Comparison of ENCODE assay signal across 19 cellular contexts in genomic region chr11:13317293-13318080, GRCh38. TPM values are rescaled to one million over a fixed set of nuclear protein-coding genes. Genes with fewer than 3 reads are reported as not detected.
DNase-seq lines count a peak whose midpoint lies in the region; ATAC-seq, FAIRE-seq and TF ChIP-seq lines count a peak whose summit lies in the region.
"Had no signal": no experiment of that assay in that cellular context is flagged by ENCODE, and none has a peak within 500 bp of the region (broad histone marks: within the 10 kb centered on the region; RNA-seq: fewer than 3 reads in every experiment).

No MANE protein-coding gene starts in this region.

- peaks cover 19% of the 10 kb centered on the region; the same call in 1 of the 2 replicates for H3K4me1 ChIP-seq in HepG2 (ENCODE audit: insufficient read depth, low read length)
- H3K4me1 ChIP-seq: HAP-1 had no signal

- intact Hi-C loops in HepG2 (cut with micrococcal nuclease; ENCODE audit: unreplicated experiment) = no loop called here

- no peak overlapping the region for H3K27ac ChIP-seq in HepG2 (ENCODE audit: extremely low read length, insufficient read depth, low read length)
- H3K27ac ChIP-seq: epithelial cell of prostate, lower lobe of right lung had no signal

- H3K4me3 Mint-ChIP-seq in stimulated activated naive CD8-positive, alpha-beta T cell treated with anti-CD3 and anti-CD28 coated beads, Interleukin-15, amount 100 ng/mL, for 72 hours = no peak overlapping the region
- H3K4me3 Mint-ChIP-seq in activated T-helper 17 cell treated with anti-CD3 and anti-CD28 coated beads, Interleukin-2, amount 50 U/mL, for 72 hours = peak overlapping the region; percentile 69
- H3K4me3 Mint-ChIP-seq: dendritic cell treated with granulocyte-macrophage colony-stimulating factor and Interleukin-4, amounts not matched to agents 40 ng/mL and 50 ng/mL, for 4 days had no signal

- no peaks in the 10 kb centered on the region for H3K36me3 ChIP-seq in HepG2 (replicated peaks in 1 of 2; ENCODE audit: control insufficient read depth in 1 of 2, insufficient read depth in 2 of 2, low read length in 2 of 2)
- H3K36me3 ChIP-seq: HAP-1, lower lobe of right lung had no signal

- no peak for TF ChIP-seq CTCF in HepG2 (CRISPR knock-in tag; IDR thresholded peaks at IDR 0.05)

- H4K20me1 ChIP-seq in HepG2 (ENCODE audit: insufficient read depth, low read length) = no peaks in the 10 kb centered on the region

- H3K79me2 ChIP-seq in HepG2 (ENCODE audit: insufficient read depth, low read length) = no peaks in the 10 kb centered on the region

- CTCF ChIA-PET in HepG2 (lab: Yijun Ruan, JAX; ENCODE audit: low intra/inter-chr PET ratio, low total read pairs) = no interaction called here

- H3K4me1 Mint-ChIP-seq in stimulated activated naive CD8-positive, alpha-beta T cell treated with anti-CD3 and anti-CD28 coated beads, Interleukin-15, amount 100 ng/mL, for 72 hours = peaks cover 87% of the 10 kb centered on the region
- H3K4me1 Mint-ChIP-seq in activated T-helper 17 cell treated with anti-CD3 and anti-CD28 coated beads, Interleukin-2, amount 50 U/mL, for 72 hours = peaks cover 73% of the 10 kb centered on the region

- no peak overlapping the region for H3K4me2 ChIP-seq in HepG2 (ENCODE audit: low read depth, low read length)

- peak overlapping the region; percentile 14 to 30 for H3K27ac Mint-ChIP-seq in stimulated activated naive CD8-positive, alpha-beta T cell treated with anti-CD3 and anti-CD28 coated beads, Interleukin-15, amount 100 ng/mL, for 72 hours
- peak overlapping the region; percentile 61 for H3K27ac Mint-ChIP-seq in activated T-helper 17 cell treated with anti-CD3 and anti-CD28 coated beads, Interleukin-2, amount 50 U/mL, for 72 hours

- H3K36me3 Mint-ChIP-seq in activated T-helper 17 cell treated with anti-CD3 and anti-CD28 coated beads, Interleukin-2, amount 50 U/mL, for 72 hours (ENCODE audit: low read depth) = peaks cover 19% of the 10 kb centered on the region

- no peak for FAIRE-seq in HepG2 (lab: Jason Lieb, UNC)
- FAIRE-seq: bronchial epithelial cell, frontal cortex, keratinocyte had no signal

- no peaks in the 10 kb centered on the region for H3K9me3 Mint-ChIP-seq in stimulated activated naive CD8-positive, alpha-beta T cell treated with anti-CD3 and anti-CD28 coated beads, Interleukin-15, amount 100 ng/mL, for 72 hours
- no peaks in the 10 kb centered on the region for H3K9me3 Mint-ChIP-seq in activated T-helper 17 cell treated with anti-CD3 and anti-CD28 coated beads, Interleukin-2, amount 50 U/mL, for 72 hours
- H3K9me3 Mint-ChIP-seq: dendritic cell treated with granulocyte-macrophage colony-stimulating factor and Interleukin-4, amounts not matched to agents 40 ng/mL and 50 ng/mL, for 4 days had no signal

- no peak for ATAC-seq in stimulated activated naive CD8-positive, alpha-beta T cell treated with anti-CD3 and anti-CD28 coated beads, Interleukin-15, amount 100 ng/mL, for 72 hours
- ATAC-seq in stimulated activated naive CD8-positive, alpha-beta T cell treated with anti-CD3 and anti-CD28 coated beads, Interleukin-15, Interleukin-2, amounts not matched to agents 100 U/mL and 50 U/mL, for 24 hours = no peak
- ATAC-seq in activated T-helper 17 cell treated with anti-CD3 and anti-CD28 coated beads, Interleukin-2, amount 50 U/mL, for 72 hours (replicated peaks) = no peak
- no peak for ATAC-seq in HepG2
- no peak for ATAC-seq in HG03139 (IDR thresholded peaks at IDR 0.05; ENCODE audit: unreplicated experiment)
- ATAC-seq in GM21526 (IDR thresholded peaks at IDR 0.05; ENCODE audit: low FRiP score, unreplicated experiment) = no peak

- TF ChIP-seq RAD21 in HepG2 (CRISPR knock-in tag; IDR thresholded peaks at IDR 0.05) = no peak

- POLR2A ChIA-PET in HepG2 (lab: Yijun Ruan, JAX) = no interaction called here

- H3K4me3 ChIP-seq in HepG2 (replicated peaks in 1 of 3; ENCODE audit: insufficient read depth in 1 of 3, low read depth in 2 of 3, low read length in 3 of 3) = no peak overlapping the region
- H3K4me3 ChIP-seq: HAP-1, lower lobe of right lung, spleen had no signal

- no peaks in the 10 kb centered on the region for H3K27me3 Mint-ChIP-seq in stimulated activated naive CD8-positive, alpha-beta T cell treated with anti-CD3 and anti-CD28 coated beads, Interleukin-15, amount 100 ng/mL, for 72 hours
- no peaks in the 10 kb centered on the region for H3K27me3 Mint-ChIP-seq in activated T-helper 17 cell treated with anti-CD3 and anti-CD28 coated beads, Interleukin-2, amount 50 U/mL, for 72 hours
- H3K27me3 Mint-ChIP-seq: dendritic cell treated with granulocyte-macrophage colony-stimulating factor and Interleukin-4, amounts not matched to agents 40 ng/mL and 50 ng/mL, for 4 days had no signal

- TF ChIP-seq EP300 in HepG2 (IDR thresholded peaks at IDR 0.05; ENCODE audit: low read depth in 2 of 2, low read length in 2 of 2) = no peak
- no peak for TF ChIP-seq EP300 in HepG2 (CRISPR knock-in tag; IDR thresholded peaks at IDR 0.05; ENCODE audit: borderline replicate concordance)

- 58% methylated on average over 4 of the region's 4 CpGs for WGBS in HepG2 (ENCODE audit: low lambda C conversion rate)

- TF ChIP-seq POLR2A in HepG2 (IDR thresholded peaks at IDR 0.05; ENCODE audit: insufficient read depth in 1 of 2, low read depth in 2 of 2, low read length in 2 of 2) = no peak

- in situ Hi-C loops in HepG2 (cut with HindIII; ENCODE audit: extremely low pct_ligation_motif_present, low pct_unique_long_range_greater_than_20kb) = no loop called here

- no TSS peak for BruUV-seq in HepG2 (replicated peaks; lab: Mats Ljungman, UMichigan)

- no peak overlapping the region for H2AFZ ChIP-seq in HepG2 (ENCODE audit: low read length)

- no peak overlapping the region for H3K9ac ChIP-seq in HepG2 (ENCODE audit: insufficient read depth, low read depth, low read length)

- no peak for DNase-seq in stimulated activated naive CD8-positive, alpha-beta T cell treated with anti-CD3 and anti-CD28 coated beads, Interleukin-15, amount 100 ng/mL, for 72 hours
- DNase-seq in stimulated activated naive CD8-positive, alpha-beta T cell treated with anti-CD3 and anti-CD28 coated beads, Interleukin-15, Interleukin-2, amounts not matched to agents 100 U/mL and 50 U/mL, for 24 hours = no peak
- no peak for DNase-seq in HepG2 (ENCODE audit: low spot score)
- DNase-seq in NCI-H2196 treated with DMSO at 0.1 percent for 48 hours (lab: John Stamatoyannopoulos, UW; ENCODE audit: unreplicated experiment) = no peak
- no peak for DNase-seq in cerebellar nuclear complex (lab: John Stamatoyannopoulos, UW)
- DNase-seq: activated effector memory CD4-positive, alpha-beta T cell treated with Interleukin-2 at 50 U/mL for 16 hours; lower lobe of right lung; NCI-H1105; NCI-H526; spleen had no signal

- H3K27me3 ChIP-seq in HepG2 (ENCODE audit: control insufficient read depth in 1 of 2, insufficient read depth in 2 of 2, low read length in 2 of 2) = no peaks in the 10 kb centered on the region; a peak in 1 of 5 replicates
- H3K27me3 ChIP-seq: spleen had no signal

- H3K9me3 ChIP-seq in HepG2 (ENCODE audit: low read length) = no peaks in the 10 kb centered on the region
- H3K9me3 ChIP-seq: HAP-1, lower lobe of right lung, spleen had no signal

TF ChIP-seq in HepG2, 621 proteins besides CTCF, POLR2A, EP300 and RAD21 (continues in another document):
- no peak for TF ChIP-seq RNF2 (conservative IDR thresholded peaks at IDR 0.05; ENCODE audit: low read depth)
- TF ChIP-seq SOX5 (CRISPR knock-in tag; IDR thresholded peaks at IDR 0.05; ENCODE audit: borderline replicate concordance) = peak; percentile 30; the same call in 1 of the 2 replicates

RNA-seq across cellular contexts. Expression of gene BMAL1, which starts 39.9 kb away (rescaled TPM):
- total RNA-seq in activated T-helper 17 cell treated with anti-CD3 and anti-CD28 coated beads, Interleukin-2, amount 50 U/mL, for 72 hours = 10 to 100 TPM; 41.6 to 44.7 TPM
- 4.8 and 5.0 TPM in 2 replicates for total RNA-seq in HepG2 (2016; rRNA removed; fragmentation: Illumina TruSeq; extraction: Trizol)
- total RNA-seq in HepG2 (2016; cell fraction: cytosol; rRNA removed; fragmentation: Illumina TruSeq; extraction: Trizol; ENCODE audit: low read depth) = 1.9 and 3.3 TPM in 2 replicates
- 4.8 and 5.5 TPM in 2 replicates for total RNA-seq in HepG2 (2016; cell fraction: insoluble cytoplasmic fraction; rRNA removed; fragmentation: Illumina TruSeq; extraction: Trizol)
- 5.3 and 5.5 TPM in 2 replicates for total RNA-seq in HepG2 (2016; cell fraction: membrane; rRNA removed; fragmentation: Illumina TruSeq; extraction: Trizol)
- total RNA-seq in HepG2 (2016; cell fraction: nucleus; rRNA removed; fragmentation: Illumina TruSeq; extraction: Trizol) = 5.3 and 7.6 TPM in 2 replicates
- 3.3 and 4.5 TPM in 2 replicates for polyA plus RNA-seq in HepG2 (2011; rRNA removed)
- polyA plus RNA-seq in HepG2 (2011; cell fraction: cytosol; rRNA removed) = 2.1 and 2.8 TPM in 2 replicates
- 4.7 and 5.0 TPM in 2 replicates for polyA plus RNA-seq in HepG2 (2011; cell fraction: nucleus; rRNA removed)
- 5.6 and 6.9 TPM in 2 replicates for polyA plus RNA-seq in HepG2 (2012)
- 1.5 and 2.8 TPM in 2 replicates for polyA plus RNA-seq in HepG2 (2016; cell fraction: cytosol; fragmentation: Illumina TruSeq; extraction: Trizol; ENCODE audit: low read depth)
- 3.8 and 4.8 TPM in 2 replicates for polyA plus RNA-seq in HepG2 (2016; cell fraction: insoluble cytoplasmic fraction; fragmentation: Illumina TruSeq; extraction: Trizol; ENCODE audit: low read depth)
- polyA plus RNA-seq in HepG2 (2016; cell fraction: membrane; fragmentation: Illumina TruSeq; extraction: Trizol; ENCODE audit: low read depth) = 3.2 and 5.1 TPM in 2 replicates
- 5.1 and 8.2 TPM in 2 replicates for polyA plus RNA-seq in HepG2 (2016; cell fraction: nucleus; fragmentation: Illumina TruSeq; extraction: Trizol; ENCODE audit: insufficient read depth, low read depth)
- polyA minus RNA-seq in HepG2 (2011; rRNA and poly(A)+ RNA removed; ENCODE audit: low replicate concordance) = 5.9 and 21.3 TPM in 2 replicates
- polyA minus RNA-seq in HepG2 (2011; cell fraction: cytosol; rRNA and poly(A)+ RNA removed) = 3.9 and 8.9 TPM in 2 replicates
- 9.0 and 14.3 TPM in 2 replicates for polyA minus RNA-seq in HepG2 (2011; cell fraction: nucleus; rRNA and poly(A)+ RNA removed)
